8 cellular contexts compared by ENCODE assay signal in the genomic region with DNA sequence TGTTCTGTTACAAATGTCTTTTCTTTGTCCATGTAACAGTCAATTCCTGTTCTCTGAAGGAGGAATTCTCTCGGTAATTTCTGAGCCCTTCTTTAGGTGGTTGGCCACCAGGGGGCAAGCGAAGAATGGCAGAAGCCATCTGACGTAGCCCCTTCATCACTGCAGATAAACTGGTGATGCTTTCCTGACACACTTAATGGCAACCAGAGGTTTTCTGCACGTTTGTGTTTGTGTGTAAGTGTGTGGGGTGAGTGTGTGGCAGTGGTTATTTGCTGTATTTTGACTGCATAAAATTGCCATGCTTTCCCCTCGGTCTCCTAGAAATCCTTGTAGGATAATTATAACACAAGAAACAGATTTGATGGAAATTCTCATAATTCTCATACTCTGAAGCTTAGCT.
DNase-seq lines count a peak whose midpoint lies in the region; ATAC-seq and TF ChIP-seq lines count a peak whose summit lies in the region.

No MANE protein-coding gene starts in this region.

- H3K4me1 Mint-ChIP-seq in naive B cell: no peaks in the 10 kb centered on the region
- H3K4me1 Mint-ChIP-seq in stimulated activated naive B cell treated with anti-CD40 and anti-IgM and Interleukin-4, amounts not matched to agents 10 μg/mL and 1 μg/mL and 100 μg/mL, for 72 hours: no peaks in the 10 kb centered on the region

- peaks cover 0 to 6% (median 0%) of the 10 kb centered on the region in 7 donors for H3K9me3 Mint-ChIP-seq in naive B cell
- no peaks in the 10 kb centered on the region for H3K9me3 Mint-ChIP-seq in stimulated activated naive B cell treated with anti-CD40 and anti-IgM and Interleukin-4, amounts not matched to agents 10 μg/mL and 1 μg/mL and 100 μg/mL, for 72 hours

- DNase-seq in activated gamma-delta T cell treated with Interleukin-2 at 50 U/mL for 16 hours: peak; percentile 59
- DNase-seq in activated gamma-delta T cell (lab: John Stamatoyannopoulos, UW): no peak
- peak; percentile 73 for DNase-seq in NOMO-1 treated with DMSO at 0.1 percent for 48 hours (lab: John Stamatoyannopoulos, UW; ENCODE audit: unreplicated experiment)
- DNase-seq in activated CD8-positive, alpha-beta memory T cell treated with anti-CD3 and anti-CD28 coated beads, Interleukin-2, amount 50 U/mL, for 24 hours (ENCODE audit: extremely low read depth): peak; percentile 28
- DNase-seq in epithelial cell of proximal tubule (ENCODE audit: low read depth): no peak
- DNase-seq in naive B cell: peak; percentile 20
- peak; percentile 24 for DNase-seq in stimulated activated naive B cell treated with anti-CD40 and anti-IgM and Interleukin-4, amounts not matched to agents 10 μg/mL and 1 μg/mL and 100 μg/mL, for 72 hours

- H3K27ac Mint-ChIP-seq in naive B cell: no peak overlapping the region
- no peak overlapping the region for H3K27ac Mint-ChIP-seq in stimulated activated naive B cell treated with anti-CD40 and anti-IgM and Interleukin-4, amounts not matched to agents 10 μg/mL and 1 μg/mL and 100 μg/mL, for 72 hours

- H3K27me3 Mint-ChIP-seq in naive B cell: peaks cover 25 to 32% (median 31%) of the 10 kb centered on the region in 3 donors
- H3K27me3 Mint-ChIP-seq in stimulated activated naive B cell treated with anti-CD40 and anti-IgM and Interleukin-4, amounts not matched to agents 10 μg/mL and 1 μg/mL and 100 μg/mL, for 72 hours: peaks cover 16 to 35% of the 10 kb centered on the region in 2 donors

- ATAC-seq in HG03378 (IDR thresholded peaks at IDR 0.05; ENCODE audit: unreplicated experiment) (peak; percentile 73), naive B cell (ENCODE audit: low read depth in 2 of 2) (peak in 1 of 2 donors; percentile 46)
- ATAC-seq in stimulated activated naive B cell treated with anti-CD40 and anti-IgM and Interleukin-4, amounts not matched to agents 10 μg/mL and 1 μg/mL and 100 μg/mL, for 72 hours (replicated peaks): peak; percentile 73 to 76

- TF ChIP-seq CTCF in epithelial cell of proximal tubule (conservative IDR thresholded peaks at IDR 0.05; ENCODE audit: low read depth, low read length): peak; percentile 94

- no peaks in the 10 kb centered on the region for H3K36me3 Mint-ChIP-seq in naive B cell
- no peaks in the 10 kb centered on the region for H3K36me3 Mint-ChIP-seq in stimulated activated naive B cell treated with anti-CD40 and anti-IgM and Interleukin-4, amounts not matched to agents 10 μg/mL and 1 μg/mL and 100 μg/mL, for 72 hours

- no peak overlapping the region for H3K4me3 Mint-ChIP-seq in naive B cell
- no peak overlapping the region for H3K4me3 Mint-ChIP-seq in stimulated activated naive B cell treated with anti-CD40 and anti-IgM and Interleukin-4, amounts not matched to agents 10 μg/mL and 1 μg/mL and 100 μg/mL, for 72 hours

- no peak overlapping the region for H3K4me3 ChIP-seq in epithelial cell of proximal tubule (ENCODE audit: low read depth, low read length)

Comparison
In these comparisons a context has a peak if more than half of its experiments do, and no peak if none do; other contexts are left out.
1. DNase-seq: peak in activated gamma-delta T cell treated with Interleukin-2 at 50 U/mL for 16 hours (single experiment), NOMO-1 treated with DMSO at 0.1 percent for 48 hours (single experiment), activated CD8-positive, alpha-beta memory T cell treated with anti-CD3 and anti-CD28 coated beads, Interleukin-2, amount 50 U/mL, for 24 hours (single experiment), naive B cell (single experiment) and stimulated activated naive B cell treated with anti-CD40 and anti-IgM and Interleukin-4, amounts not matched to agents 10 μg/mL and 1 μg/mL and 100 μg/mL, for 72 hours (single experiment); none in activated gamma-delta T cell (single experiment) and epithelial cell of proximal tubule (single experiment).